ENCODE assay signal across 8 cellular contexts in the genomic region with DNA sequence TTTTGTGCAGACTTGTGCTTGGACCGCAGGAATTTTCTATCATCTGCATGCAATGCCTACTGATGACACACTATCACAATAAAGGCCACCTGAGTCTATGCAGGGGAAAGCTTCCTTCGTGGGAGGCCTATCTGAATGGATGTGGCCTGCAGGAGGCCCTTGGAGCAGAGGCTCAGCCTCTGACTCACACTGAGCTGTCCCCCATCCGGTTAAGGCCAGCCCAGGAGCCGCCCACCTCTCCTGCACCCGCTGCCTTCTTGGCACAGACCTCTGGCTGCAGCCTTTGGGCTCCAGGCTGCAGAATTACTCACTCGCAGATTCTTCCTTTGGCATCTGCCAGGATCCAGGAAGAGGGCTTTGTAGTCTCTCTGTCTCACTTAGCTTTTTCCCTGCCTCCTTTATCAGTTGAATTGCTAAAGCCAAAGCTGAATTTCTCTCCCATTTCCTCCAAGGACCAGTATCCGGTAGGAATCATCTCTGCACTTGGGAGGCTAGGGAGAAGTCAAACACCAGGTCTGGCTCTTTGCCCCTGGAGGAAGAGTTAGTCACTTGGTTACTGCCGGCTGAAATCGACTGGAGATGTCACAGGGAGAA.
DNase-seq lines count a peak whose midpoint lies in the region; ATAC-seq and TF ChIP-seq lines count a peak whose summit lies in the region.

No MANE protein-coding gene starts in this region.

- H4K20me1 ChIP-seq in GM23248 (ENCODE audit: insufficient read depth) = no peaks in the 10 kb centered on the region

- no peaks in the 10 kb centered on the region for H3K79me2 ChIP-seq in GM23248 (ENCODE audit: insufficient read depth)

- peaks cover 39% of the 10 kb centered on the region for H3K4me1 ChIP-seq in GM23248 (ENCODE audit: insufficient read depth)
- peaks cover 6% of the 10 kb centered on the region; the same call in 1 of the 2 replicates for H3K4me1 ChIP-seq in SJCRH30

- peak overlapping the region; percentile 72 for H3K4me2 ChIP-seq in GM23248 (ENCODE audit: unreplicated experiment)

- H3F3A ChIP-seq in GM23248 (ENCODE audit: insufficient read depth) = peaks cover 35% of the 10 kb centered on the region

- peak; percentile 99 for DNase-seq in GM23248
- peak; percentile 73 to 80 for DNase-seq in SJCRH30
- peak; percentile 100 for DNase-seq in foreskin fibroblast
- DNase-seq in pulmonary artery endothelial cell (ENCODE audit: low read depth, low spot score) = peak; percentile 95
- DNase-seq in D341Med (ENCODE audit: low spot score) = no peak

- 0 to 1% methylated on average over 9 of the region's 9 CpGs for WGBS in GM23248 (ENCODE audit: low coverage in 1 of 2, low lambda C conversion rate in 2 of 2, missing lambda C conversion rate in 2 of 2), 2 experiments

- peak overlapping the region; percentile 87 for H3K27ac ChIP-seq in GM23248
- H3K27ac ChIP-seq in SJCRH30 = peak overlapping the region; percentile 28

- peak overlapping the region; percentile 16 for H2AFZ ChIP-seq in GM23248

- ATAC-seq in HG02678 (IDR thresholded peaks at IDR 0.05; ENCODE audit: unreplicated experiment) (no peak), GM19463 (IDR thresholded peaks at IDR 0.05; ENCODE audit: unreplicated experiment) (no peak), GM21528 (IDR thresholded peaks at IDR 0.05; ENCODE audit: low FRiP score, unreplicated experiment) (no peak)

- peak; percentile 18 for TF ChIP-seq CTCF in foreskin fibroblast (IDR thresholded peaks at IDR 0.05; ENCODE audit: low read depth, low read length)

- H3K9me3 ChIP-seq in GM23248 (ENCODE audit: low read depth) (no peaks in the 10 kb centered on the region), SJCRH30 (replicated peaks) (no peaks in the 10 kb centered on the region)

- H3K27me3 ChIP-seq in GM23248 (replicated peaks; ENCODE audit: insufficient read depth) = no peaks in the 10 kb centered on the region
- H3K27me3 ChIP-seq in SJCRH30 = no peaks in the 10 kb centered on the region

- H3K9ac ChIP-seq in GM23248 = peak overlapping the region; percentile 63

- peak overlapping the region; percentile 34; the same call in 1 of the 2 replicates for H3K4me3 ChIP-seq in GM23248
- no peak overlapping the region for H3K4me3 ChIP-seq in SJCRH30
- peak overlapping the region in 1 of 2 donors; percentile 3 for H3K4me3 ChIP-seq in foreskin fibroblast (ENCODE audit: low read depth in 1 of 2, low read length in 2 of 2)

- no peaks in the 10 kb centered on the region for H3K9me2 ChIP-seq in GM23248 (ENCODE audit: insufficient read depth)

- H3K36me3 ChIP-seq in GM23248 (ENCODE audit: low read depth) (no peaks in the 10 kb centered on the region), SJCRH30 (no peaks in the 10 kb centered on the region)

- in situ Hi-C loops in GM23248 (cut with MboI) = no loop called here
